Comparison of ENCODE assay signal across 8 cellular contexts in genomic region chr17:21285164-21286065, GRCh38. TPM values are rescaled to one million over a fixed set of nuclear protein-coding genes. Genes with fewer than 3 reads are reported as not detected.
A peak's percentile ranks its signal among the peaks of the same experiment; 100 is the strongest.
DNase-seq lines count a peak whose midpoint lies in the region; ATAC-seq and TF ChIP-seq lines count a peak whose summit lies in the region.

No MANE protein-coding gene starts in this region.

- intact Hi-C loops in CD4-positive, alpha-beta T cell (cut with DNase I, micrococcal nuclease), result loop anchor here (2.0 to 10.0 kb wide), 5 partner anchors 33 to 1131 kb away; partner anchors contain the start of genes USP22 (in 2 of the 2) and NATD1 (in 1 of the 2)

- H3K4me2 ChIP-seq in skeletal muscle satellite cell (ENCODE audit: low read length), result peak overlapping the region; percentile 93

- no peaks in the 10 kb centered on the region for H3K27me3 Mint-ChIP-seq in CD4-positive, alpha-beta T cell

- H3K9me3 ChIP-seq in CD4-positive, alpha-beta T cell (ENCODE audit: control insufficient read depth, low read length), result no peaks in the 10 kb centered on the region
- H3K9me3 ChIP-seq in iPS DF 6.9 (ENCODE audit: control insufficient read depth, insufficient read depth, low read length) (no peaks in the 10 kb centered on the region), skeletal muscle satellite cell (replicated peaks; ENCODE audit: low read length) (no peaks in the 10 kb centered on the region)

- H3K4me1 Mint-ChIP-seq in CD4-positive, alpha-beta T cell (ENCODE audit: low read depth), result peaks cover 51% of the 10 kb centered on the region

- no peak for ATAC-seq in CD4-positive, alpha-beta T cell (ENCODE audit: poor library complexity)
- no peak for ATAC-seq in activated naive CD4-positive, alpha-beta T cell treated with anti-CD3 and anti-CD28 coated beads, Interleukin-2, amount 50 U/mL, for 72 hours

- peak overlapping the region; percentile 94 for H3K9ac ChIP-seq in skeletal muscle satellite cell (ENCODE audit: low read depth, low read length)

- no peak for TF ChIP-seq CTCF in CD4-positive, alpha-beta T cell (IDR thresholded peaks at IDR 0.05)
- TF ChIP-seq CTCF in HFF-Myc (IDR thresholded peaks at IDR 0.05; ENCODE audit: low read depth, low read length, missing control alignments) (no peak), GM10266 (IDR thresholded peaks at IDR 0.05; ENCODE audit: control insufficient read depth, insufficient read depth, low read depth, missing control alignments) (no peak)

- peaks cover 5% of the 10 kb centered on the region for H3K36me3 Mint-ChIP-seq in CD4-positive, alpha-beta T cell (ENCODE audit: low read depth)
- peaks cover 18 to 21% of the 10 kb centered on the region in 2 donors for H3K36me3 Mint-ChIP-seq in activated naive CD4-positive, alpha-beta T cell treated with anti-CD3 and anti-CD28 coated beads, Interleukin-2, amount 50 U/mL, for 72 hours

- no peaks in the 10 kb centered on the region for H3K27me3 ChIP-seq in CD4-positive, alpha-beta T cell (ENCODE audit: control insufficient read depth, insufficient read depth, low read length)
- no peaks in the 10 kb centered on the region; the same call in 1 of the 2 replicates for H3K27me3 ChIP-seq in iPS DF 6.9 (ENCODE audit: control insufficient read depth, insufficient read depth, low read length)
- H3K27me3 ChIP-seq in skeletal muscle satellite cell (ENCODE audit: control insufficient read depth, insufficient read depth, low read length), result no peaks in the 10 kb centered on the region

- H3K36me3 ChIP-seq in iPS DF 6.9 (ENCODE audit: control insufficient read depth, insufficient read depth, low read length), result no peaks in the 10 kb centered on the region
- H3K36me3 ChIP-seq in skeletal muscle satellite cell (ENCODE audit: insufficient read depth, low read length), result peaks cover 13% of the 10 kb centered on the region

- H3K27ac Mint-ChIP-seq in CD4-positive, alpha-beta T cell, result peak overlapping the region; percentile 98
- H3K27ac Mint-ChIP-seq in activated naive CD4-positive, alpha-beta T cell treated with anti-CD3 and anti-CD28 coated beads, Interleukin-2, amount 50 U/mL, for 72 hours, result peak overlapping the region; percentile 90 to 97

- peak overlapping the region; percentile 98 for H3K4me3 Mint-ChIP-seq in CD4-positive, alpha-beta T cell

- H3K4me1 ChIP-seq in iPS DF 6.9 (ENCODE audit: control insufficient read depth, insufficient read depth, low read length), result no peaks in the 10 kb centered on the region; the same call in 1 of the 2 replicates
- peaks cover 62% of the 10 kb centered on the region for H3K4me1 ChIP-seq in skeletal muscle satellite cell (ENCODE audit: control insufficient read depth, insufficient read depth, low read length)

- H3K9me3 Mint-ChIP-seq in CD4-positive, alpha-beta T cell, result no peaks in the 10 kb centered on the region
- no peaks in the 10 kb centered on the region for H3K9me3 Mint-ChIP-seq in activated naive CD4-positive, alpha-beta T cell treated with anti-CD3 and anti-CD28 coated beads, Interleukin-2, amount 50 U/mL, for 72 hours

- CTCF ChIA-PET in CD4-positive, alpha-beta T cell (lab: Charles Lee), result no interaction called here

- no CpG with 5 or more reads among the region's 16 CpGs for WGBS in iPS DF 6.9 (ENCODE audit: insufficient coverage, insufficient read length)

- POLR2A ChIA-PET in CD4-positive, alpha-beta T cell (lab: Charles Lee), result interaction anchor here (1.1 to 2.4 kb wide), 5 partner anchors 9 to 242 kb away, joined by 3 to 14 read pairs (median 5); partner anchors contain the start of genes NATD1 and USP22

- H3K27ac ChIP-seq in CD4-positive, alpha-beta T cell (ENCODE audit: low read depth, low read length), result peak overlapping the region; percentile 87
- no peak overlapping the region for H3K27ac ChIP-seq in iPS DF 6.9 (ENCODE audit: low read length)

- H3K4me3 ChIP-seq in HFF-Myc (replicated peaks; ENCODE audit: low read depth, low read length) (peak overlapping the region; percentile 93), iPS DF 6.9 (ENCODE audit: low read length) (peak overlapping the region; percentile 77), skeletal muscle satellite cell (ENCODE audit: low read length) (peak overlapping the region; percentile 86)

- no peak for DNase-seq in CD4-positive, alpha-beta T cell
- DNase-seq in HFF-Myc (ENCODE audit: extremely low read depth, low read depth) (no peak), iPS DF 6.9 (ENCODE audit: low read depth, low spot score) (no peak), GM10266 (ENCODE audit: extremely low spot score) (no peak), NCI-H446 (lab: John Stamatoyannopoulos, UW) (no peak), NCI-H774 (lab: John Stamatoyannopoulos, UW) (no peak)
- peak in 1 of 2 donors; percentile 70 for DNase-seq in activated naive CD4-positive, alpha-beta T cell treated with anti-CD3 and anti-CD28 coated beads, Interleukin-2, amount 50 U/mL, for 72 hours (ENCODE audit: low spot score in 2 of 2)

RNA-seq across cellular contexts. Expression of gene MAP2K3, which starts 0.9 kb away (rescaled TPM):
- total RNA-seq in CD4-positive, alpha-beta T cell, result 10 to 100 TPM; 36.8 to 38.5 TPM
- total RNA-seq in activated naive CD4-positive, alpha-beta T cell treated with anti-CD3 and anti-CD28 coated beads, Interleukin-2, amount 50 U/mL, for 72 hours, result 100 to 1,000 TPM; 101 to 130 TPM
- total RNA-seq in skeletal muscle satellite cell (2012; rRNA removed), result 27.9 and 29.3 TPM in 2 replicates

RNA-seq across cellular contexts. Expression of gene NATD1, which starts 32.2 kb away (rescaled TPM):
- 1 to 10 TPM; 5.9 to 6.1 TPM for total RNA-seq in CD4-positive, alpha-beta T cell
- total RNA-seq in activated naive CD4-positive, alpha-beta T cell treated with anti-CD3 and anti-CD28 coated beads, Interleukin-2, amount 50 U/mL, for 72 hours, result 1 to 10 TPM; 2.6 to 2.9 TPM
- 1.3 and 1.5 TPM in 2 replicates for total RNA-seq in skeletal muscle satellite cell (2012; rRNA removed)
